27 cellular contexts compared by ENCODE assay signal in genomic region chr17:58247511-58248363, GRCh38. TPM values are rescaled to one million over a fixed set of nuclear protein-coding genes. Genes with fewer than 3 reads are reported as not detected.
DNase-seq lines count a peak whose midpoint lies in the region; ATAC-seq and TF ChIP-seq lines count a peak whose summit lies in the region.
"Had no signal": no experiment of that assay in that cellular context is flagged by ENCODE, and none has a peak within 500 bp of the region (broad histone marks: within the 10 kb centered on the region; RNA-seq: fewer than 3 reads in every experiment).

No MANE protein-coding gene starts in this region.

- peaks cover 31% of the 10 kb centered on the region for H3K4me1 Mint-ChIP-seq in activated naive CD8-positive, alpha-beta T cell treated with anti-CD3 and anti-CD28 coated beads, Interleukin-2, amount 10 ng/mL, durations not matched to agents 7 days and 5 days
- peaks cover 15% of the 10 kb centered on the region for H3K4me1 Mint-ChIP-seq in activated naive CD8-positive, alpha-beta T cell treated with anti-CD3 and anti-CD28 coated beads for 36 hours
- peaks cover 5% of the 10 kb centered on the region for H3K4me1 Mint-ChIP-seq in activated T-helper 17 cell treated with anti-CD3 and anti-CD28 coated beads, Interleukin-2, amount 50 U/mL, for 72 hours
- peaks cover 14% of the 10 kb centered on the region for H3K4me1 Mint-ChIP-seq in stimulated activated effector memory CD8-positive, alpha-beta T cell treated with anti-CD3 and anti-CD28 coated beads, Interleukin-12 subunit alpha, Interleukin-12 subunit beta, amount 100 ng/mL, for 72 hours
- peaks cover 4% of the 10 kb centered on the region for H3K4me1 Mint-ChIP-seq in chondrocyte (ENCODE audit: low read depth)
- H3K4me1 Mint-ChIP-seq in CD14-positive monocyte = peaks cover 16% of the 10 kb centered on the region

- H3K27ac Mint-ChIP-seq in activated naive CD8-positive, alpha-beta T cell treated with anti-CD3 and anti-CD28 coated beads, Interleukin-2, amount 10 ng/mL, durations not matched to agents 7 days and 5 days = peak overlapping the region; percentile 76
- no peak overlapping the region for H3K27ac Mint-ChIP-seq in activated naive CD8-positive, alpha-beta T cell treated with anti-CD3 and anti-CD28 coated beads for 36 hours
- H3K27ac Mint-ChIP-seq in activated T-helper 17 cell treated with anti-CD3 and anti-CD28 coated beads, Interleukin-2, amount 50 U/mL, for 72 hours = no peak overlapping the region
- peak overlapping the region; percentile 61 for H3K27ac Mint-ChIP-seq in stimulated activated effector memory CD8-positive, alpha-beta T cell treated with anti-CD3 and anti-CD28 coated beads, Interleukin-12 subunit alpha, Interleukin-12 subunit beta, amount 100 ng/mL, for 72 hours
- H3K27ac Mint-ChIP-seq in chondrocyte (ENCODE audit: unreplicated experiment) = no peak overlapping the region
- H3K27ac Mint-ChIP-seq in CD14-positive monocyte = peak overlapping the region in 2 of 7 donors; percentile 26 to 66
- H3K27ac Mint-ChIP-seq: stimulated activated naive CD8-positive, alpha-beta T cell treated with anti-CD3 and anti-CD28 coated beads, Interleukin-15, Interleukin-2, amounts not matched to agents 100 ng/mL and 50 ng/mL, for 24 hours had no signal

- intact Hi-C loops in CD14-positive monocyte (cut with micrococcal nuclease) = no loop called here

- H3K9me3 ChIP-seq in Loucy (ENCODE audit: insufficient read depth, low read depth, low read length) = no peaks in the 10 kb centered on the region
- H3K9me3 ChIP-seq: body of pancreas, HAP-1, left ventricle myocardium inferior, mucosa of descending colon, psoas muscle, tibial artery had no signal

- no peaks in the 10 kb centered on the region for H3K27me3 ChIP-seq in Loucy (ENCODE audit: insufficient read depth, low read length, poor library complexity, severe bottlenecking)

- no peak overlapping the region for H3K4me3 ChIP-seq in Loucy (ENCODE audit: low read length, poor library complexity, severe bottlenecking)
- H3K4me3 ChIP-seq: body of pancreas, HAP-1, left ventricle myocardium inferior, mucosa of descending colon, psoas muscle, SJSA1, smooth muscle cell, tibial artery had no signal

- H3K9me2 ChIP-seq in Loucy (replicated peaks; ENCODE audit: low read depth, low read length) = no peaks in the 10 kb centered on the region

- POLR2A ChIA-PET in activated naive CD8-positive, alpha-beta T cell treated with anti-CD3 and anti-CD28 coated beads, Interleukin-2, amount 10 ng/mL, durations not matched to agents 7 days and 5 days (lab: Charles Lee) = interaction anchor here (0.8 to 2.5 kb wide), 6 partner anchors 15 to 383 kb away, joined by 3 to 10 read pairs (median 4); partner anchors contain the start of gene MKS1

- no peak for DNase-seq in activated naive CD8-positive, alpha-beta T cell treated with anti-CD3 and anti-CD28 coated beads, Interleukin-2, amount 10 ng/mL, durations not matched to agents 7 days and 5 days
- no peak for DNase-seq in activated naive CD8-positive, alpha-beta T cell treated with anti-CD3 and anti-CD28 coated beads for 36 hours
- no peak for DNase-seq in stimulated activated effector memory CD8-positive, alpha-beta T cell treated with anti-CD3 and anti-CD28 coated beads, Interleukin-12 subunit alpha, Interleukin-12 subunit beta, amount 100 ng/mL, for 72 hours (ENCODE audit: low spot score in 2 of 2)
- no peak for DNase-seq in chondrocyte (ENCODE audit: low spot score)
- DNase-seq in NK-92 treated with Interleukin-12 subunit alpha and Interleukin-12 subunit beta, amount 100 ng/mL, for 24 hours (lab: John Stamatoyannopoulos, UW) = no peak
- no peak for DNase-seq in CD14-positive monocyte (ENCODE audit: low spot score)
- DNase-seq: activated CD4-positive, CD25-positive, alpha-beta regulatory T cell treated with anti-CD3 and anti-CD28 coated beads, Interleukin-2, amount 50 U/mL, for 72 hours; body of pancreas; DND-41; glutamatergic neuron; left ventricle myocardium inferior; mucosa of descending colon; NCI-H1436 treated with DMSO at 0.1 percent for 48 hours; NCI-H2171; NCI-H526; psoas muscle; stimulated activated CD4-positive, alpha-beta T cell treated with anti-CD3 and anti-CD28 coated beads, Interleukin-4, amount 100 ng/mL, for 1 hour; tibial artery had no signal

- no peaks in the 10 kb centered on the region for H3F3A ChIP-seq in Loucy (ENCODE audit: low read depth)

- no peaks in the 10 kb centered on the region for H3K36me3 ChIP-seq in Loucy (ENCODE audit: insufficient read depth, low read length)
- H3K36me3 ChIP-seq: HAP-1, left ventricle myocardium inferior, tibial artery had no signal

- TF ChIP-seq CTCF in Loucy (conservative IDR thresholded peaks at IDR 0.05; ENCODE audit: low read length) = no peak
- no peak for TF ChIP-seq CTCF in chondrocyte (IDR thresholded peaks at IDR 0.05)
- no peak for TF ChIP-seq CTCF in CD14-positive monocyte (IDR thresholded peaks at IDR 0.05)

- peak; percentile 46 for ATAC-seq in activated naive CD8-positive, alpha-beta T cell treated with anti-CD3 and anti-CD28 coated beads, Interleukin-2, amount 10 ng/mL, durations not matched to agents 7 days and 5 days (ENCODE audit: low read depth)
- ATAC-seq in activated T-helper 17 cell treated with anti-CD3 and anti-CD28 coated beads, Interleukin-2, amount 50 U/mL, for 72 hours (replicated peaks) = peak; percentile 17
- no peak for ATAC-seq in stimulated activated effector memory CD8-positive, alpha-beta T cell treated with anti-CD3 and anti-CD28 coated beads, Interleukin-12 subunit alpha, Interleukin-12 subunit beta, amount 100 ng/mL, for 72 hours
- ATAC-seq: body of pancreas, mucosa of descending colon, Panc1, psoas muscle had no signal

- H3K36me3 Mint-ChIP-seq in activated naive CD8-positive, alpha-beta T cell treated with anti-CD3 and anti-CD28 coated beads, Interleukin-2, amount 10 ng/mL, durations not matched to agents 7 days and 5 days = no peaks in the 10 kb centered on the region
- H3K36me3 Mint-ChIP-seq in activated naive CD8-positive, alpha-beta T cell treated with anti-CD3 and anti-CD28 coated beads for 36 hours = no peaks in the 10 kb centered on the region
- H3K36me3 Mint-ChIP-seq in activated T-helper 17 cell treated with anti-CD3 and anti-CD28 coated beads, Interleukin-2, amount 50 U/mL, for 72 hours (ENCODE audit: low read depth) = no peaks in the 10 kb centered on the region
- no peaks in the 10 kb centered on the region for H3K36me3 Mint-ChIP-seq in stimulated activated effector memory CD8-positive, alpha-beta T cell treated with anti-CD3 and anti-CD28 coated beads, Interleukin-12 subunit alpha, Interleukin-12 subunit beta, amount 100 ng/mL, for 72 hours
- H3K36me3 Mint-ChIP-seq in chondrocyte (ENCODE audit: low read depth) = no peaks in the 10 kb centered on the region
- H3K36me3 Mint-ChIP-seq in CD14-positive monocyte = peaks cover 0 to 2% of the 10 kb centered on the region in 2 donors

- peak overlapping the region; percentile 51 for H3K4me2 ChIP-seq in Loucy (ENCODE audit: low read depth, low read length, poor library complexity, severe bottlenecking)
- H3K4me2 ChIP-seq: smooth muscle cell had no signal

- H2AFZ ChIP-seq in Loucy (ENCODE audit: low read length) = peak overlapping the region; percentile 71

- no peak overlapping the region for H3K9ac ChIP-seq in Loucy (ENCODE audit: low read depth, low read length, poor library complexity, severe bottlenecking)

- H3K27me3 Mint-ChIP-seq in activated naive CD8-positive, alpha-beta T cell treated with anti-CD3 and anti-CD28 coated beads, Interleukin-2, amount 10 ng/mL, durations not matched to agents 7 days and 5 days = peaks cover 46% of the 10 kb centered on the region
- H3K27me3 Mint-ChIP-seq in activated naive CD8-positive, alpha-beta T cell treated with anti-CD3 and anti-CD28 coated beads for 36 hours = peaks cover 35% of the 10 kb centered on the region
- peaks cover 20% of the 10 kb centered on the region for H3K27me3 Mint-ChIP-seq in activated T-helper 17 cell treated with anti-CD3 and anti-CD28 coated beads, Interleukin-2, amount 50 U/mL, for 72 hours
- H3K27me3 Mint-ChIP-seq in chondrocyte (ENCODE audit: low read depth) = peaks cover 57% of the 10 kb centered on the region
- H3K27me3 Mint-ChIP-seq in CD14-positive monocyte (ENCODE audit: low read depth in 3 of 3) = peaks cover 51 to 80% (median 59%) of the 10 kb centered on the region in 3 donors

- peak overlapping the region; percentile 64 for H3K4me3 Mint-ChIP-seq in activated naive CD8-positive, alpha-beta T cell treated with anti-CD3 and anti-CD28 coated beads, Interleukin-2, amount 10 ng/mL, durations not matched to agents 7 days and 5 days
- H3K4me3 Mint-ChIP-seq in activated naive CD8-positive, alpha-beta T cell treated with anti-CD3 and anti-CD28 coated beads for 36 hours = no peak overlapping the region
- H3K4me3 Mint-ChIP-seq in activated T-helper 17 cell treated with anti-CD3 and anti-CD28 coated beads, Interleukin-2, amount 50 U/mL, for 72 hours = no peak overlapping the region
- H3K4me3 Mint-ChIP-seq in stimulated activated effector memory CD8-positive, alpha-beta T cell treated with anti-CD3 and anti-CD28 coated beads, Interleukin-12 subunit alpha, Interleukin-12 subunit beta, amount 100 ng/mL, for 72 hours = no peak overlapping the region
- H3K4me3 Mint-ChIP-seq in chondrocyte (ENCODE audit: unreplicated experiment) (no peak overlapping the region), CD14-positive monocyte (peak overlapping the region in 1 of 2 donors; percentile 74)
- H3K4me3 Mint-ChIP-seq: stimulated activated naive CD8-positive, alpha-beta T cell treated with anti-CD3 and anti-CD28 coated beads, Interleukin-15, Interleukin-2, amounts not matched to agents 100 ng/mL and 50 ng/mL, for 24 hours had no signal

- no peaks in the 10 kb centered on the region for H4K20me1 ChIP-seq in Loucy (ENCODE audit: insufficient read depth, low read length, poor library complexity, severe bottlenecking)

- H3K4me1 ChIP-seq in Loucy (ENCODE audit: insufficient read depth, low read length, poor library complexity, severe bottlenecking) = peaks cover 9% of the 10 kb centered on the region
- H3K4me1 ChIP-seq: HAP-1 had no signal

- H3K79me2 ChIP-seq in Loucy (ENCODE audit: insufficient read depth, low read length) = no peaks in the 10 kb centered on the region

- no peaks in the 10 kb centered on the region for H3K9me3 Mint-ChIP-seq in activated naive CD8-positive, alpha-beta T cell treated with anti-CD3 and anti-CD28 coated beads, Interleukin-2, amount 10 ng/mL, durations not matched to agents 7 days and 5 days
- no peaks in the 10 kb centered on the region for H3K9me3 Mint-ChIP-seq in activated naive CD8-positive, alpha-beta T cell treated with anti-CD3 and anti-CD28 coated beads for 36 hours
- no peaks in the 10 kb centered on the region for H3K9me3 Mint-ChIP-seq in activated T-helper 17 cell treated with anti-CD3 and anti-CD28 coated beads, Interleukin-2, amount 50 U/mL, for 72 hours
- H3K9me3 Mint-ChIP-seq in stimulated activated effector memory CD8-positive, alpha-beta T cell treated with anti-CD3 and anti-CD28 coated beads, Interleukin-12 subunit alpha, Interleukin-12 subunit beta, amount 100 ng/mL, for 72 hours = no peaks in the 10 kb centered on the region
- H3K9me3 Mint-ChIP-seq in chondrocyte (ENCODE audit: low read depth) (no peaks in the 10 kb centered on the region), CD14-positive monocyte (peaks cover 0 to 3% (median 0%) of the 10 kb centered on the region in 7 donors)
- H3K9me3 Mint-ChIP-seq: stimulated activated naive CD8-positive, alpha-beta T cell treated with anti-CD3 and anti-CD28 coated beads, Interleukin-15, Interleukin-2, amounts not matched to agents 100 ng/mL and 50 ng/mL, for 24 hours had no signal

RNA-seq across cellular contexts. Expression of gene LPO, which starts 9.4 kb away (rescaled TPM):
- total RNA-seq in activated naive CD8-positive, alpha-beta T cell treated with anti-CD3 and anti-CD28 coated beads, Interleukin-2, amount 10 ng/mL, durations not matched to agents 7 days and 5 days = not detected
- total RNA-seq in activated naive CD8-positive, alpha-beta T cell treated with anti-CD3 and anti-CD28 coated beads for 36 hours = not detected
- total RNA-seq in activated T-helper 17 cell treated with anti-CD3 and anti-CD28 coated beads, Interleukin-2, amount 50 U/mL, for 72 hours = under 1 TPM in 1 of 2 donors, not detected in 1; 0.16 TPM
- total RNA-seq in chondrocyte = not detected in 3 replicates
- polyA plus RNA-seq in CD14-positive monocyte = under 1 TPM in 1 of 2 donors, not detected in 1; 0.43 TPM
- total RNA-seq: activated CD8-positive, alpha-beta memory T cell treated with anti-CD3 and anti-CD28 coated beads for 36 hours; body of pancreas; left ventricle myocardium inferior; mucosa of descending colon; psoas muscle; SJSA1 had no signal
- polyA plus RNA-seq: AG04450 had no signal

RNA-seq across cellular contexts. Expression of gene MKS1, which starts 28.7 kb away (rescaled TPM):
- total RNA-seq in activated naive CD8-positive, alpha-beta T cell treated with anti-CD3 and anti-CD28 coated beads, Interleukin-2, amount 10 ng/mL, durations not matched to agents 7 days and 5 days = 10 to 100 TPM; 23.0 to 26.5 TPM
- 10 to 100 TPM; 24.3 to 27.0 TPM for total RNA-seq in activated naive CD8-positive, alpha-beta T cell treated with anti-CD3 and anti-CD28 coated beads for 36 hours
- 10 to 100 TPM; 15.0 to 16.3 TPM for total RNA-seq in activated T-helper 17 cell treated with anti-CD3 and anti-CD28 coated beads, Interleukin-2, amount 50 U/mL, for 72 hours
- 11.5 to 16.9 TPM (median 16.2 TPM) in 3 replicates for total RNA-seq in chondrocyte
- polyA plus RNA-seq in CD14-positive monocyte = 1 to 10 TPM; 4.2 to 5.0 TPM

RNA-seq across cellular contexts. Expression of gene MPO, which starts 33.0 kb away (rescaled TPM):
- not detected for total RNA-seq in activated naive CD8-positive, alpha-beta T cell treated with anti-CD3 and anti-CD28 coated beads, Interleukin-2, amount 10 ng/mL, durations not matched to agents 7 days and 5 days
- not detected for total RNA-seq in activated naive CD8-positive, alpha-beta T cell treated with anti-CD3 and anti-CD28 coated beads for 36 hours
- 1 to 10 TPM; 1.2 to 2.0 TPM for total RNA-seq in activated T-helper 17 cell treated with anti-CD3 and anti-CD28 coated beads, Interleukin-2, amount 50 U/mL, for 72 hours
- total RNA-seq in chondrocyte = not detected in 3 replicates
- polyA plus RNA-seq in CD14-positive monocyte = 1 to 10 TPM; 4.2 to 7.5 TPM
- total RNA-seq: activated CD8-positive, alpha-beta memory T cell treated with anti-CD3 and anti-CD28 coated beads for 36 hours; body of pancreas; SJSA1; smooth muscle cell had no signal
- polyA plus RNA-seq: AG04450 had no signal

RNA-seq across cellular contexts. Expression of gene EPX, which starts 55.2 kb away (rescaled TPM):
- not detected for total RNA-seq in activated naive CD8-positive, alpha-beta T cell treated with anti-CD3 and anti-CD28 coated beads, Interleukin-2, amount 10 ng/mL, durations not matched to agents 7 days and 5 days
- not detected for total RNA-seq in activated naive CD8-positive, alpha-beta T cell treated with anti-CD3 and anti-CD28 coated beads for 36 hours
- not detected for total RNA-seq in activated T-helper 17 cell treated with anti-CD3 and anti-CD28 coated beads, Interleukin-2, amount 50 U/mL, for 72 hours
- total RNA-seq in chondrocyte = not detected in 3 replicates
- not detected for polyA plus RNA-seq in CD14-positive monocyte
- total RNA-seq: activated CD8-positive, alpha-beta memory T cell treated with anti-CD3 and anti-CD28 coated beads for 36 hours; body of pancreas; left ventricle myocardium inferior; mucosa of descending colon; SJSA1; smooth muscle cell had no signal
- polyA plus RNA-seq: AG04450, psoas muscle, smooth muscle cell had no signal

Comparison
In these comparisons a context has a peak if more than half of its experiments do, and no peak if none do; other contexts are left out.
1. H3K27ac Mint-ChIP-seq: peak in activated naive CD8-positive, alpha-beta T cell treated with anti-CD3 and anti-CD28 coated beads, Interleukin-2, amount 10 ng/mL, durations not matched to agents 7 days and 5 days (single experiment) and stimulated activated effector memory CD8-positive, alpha-beta T cell treated with anti-CD3 and anti-CD28 coated beads, Interleukin-12 subunit alpha, Interleukin-12 subunit beta, amount 100 ng/mL, for 72 hours (single experiment); none in activated naive CD8-positive, alpha-beta T cell treated with anti-CD3 and anti-CD28 coated beads for 36 hours (single experiment), activated T-helper 17 cell treated with anti-CD3 and anti-CD28 coated beads, Interleukin-2, amount 50 U/mL, for 72 hours (single experiment) and chondrocyte (single experiment).